ENCODE assay signal across 1 cellular context in the genomic region with DNA sequence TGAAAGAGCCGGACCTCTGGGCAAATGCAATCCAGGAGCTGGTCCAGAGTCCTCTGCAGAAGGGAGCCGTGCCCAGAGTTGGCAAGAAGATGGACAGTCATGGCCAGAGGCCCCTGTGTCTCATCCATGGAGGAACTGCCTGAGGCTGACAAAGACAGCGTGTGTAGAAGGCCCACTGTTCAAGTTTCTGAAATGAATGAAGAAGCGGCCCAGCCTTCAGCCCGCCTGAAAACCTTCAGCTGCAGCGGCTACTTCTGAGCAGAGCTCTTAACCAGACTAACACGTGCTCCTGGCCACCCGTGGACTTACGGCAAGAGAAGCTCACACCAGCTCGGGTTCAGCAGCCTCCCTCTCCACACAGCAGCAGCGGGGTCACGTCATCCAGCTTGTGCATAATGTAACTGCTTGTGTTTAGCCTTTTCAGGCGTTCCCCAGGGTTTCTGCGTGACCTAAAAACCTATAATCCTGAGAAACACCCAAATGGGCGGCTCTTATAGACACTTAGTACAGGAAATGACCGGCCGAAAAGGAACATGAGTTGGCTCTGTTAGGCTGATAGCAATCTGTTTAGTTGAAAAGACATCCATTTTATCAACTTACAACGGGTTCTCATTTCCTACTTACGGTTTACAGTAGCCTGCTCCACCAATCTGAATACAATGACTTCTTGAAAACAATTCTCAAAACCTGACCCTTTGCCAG.
A peak's percentile ranks its signal among the peaks of the same experiment; 100 is the strongest.
TF ChIP-seq lines count a peak whose summit lies in the region.

A gene with protein sequence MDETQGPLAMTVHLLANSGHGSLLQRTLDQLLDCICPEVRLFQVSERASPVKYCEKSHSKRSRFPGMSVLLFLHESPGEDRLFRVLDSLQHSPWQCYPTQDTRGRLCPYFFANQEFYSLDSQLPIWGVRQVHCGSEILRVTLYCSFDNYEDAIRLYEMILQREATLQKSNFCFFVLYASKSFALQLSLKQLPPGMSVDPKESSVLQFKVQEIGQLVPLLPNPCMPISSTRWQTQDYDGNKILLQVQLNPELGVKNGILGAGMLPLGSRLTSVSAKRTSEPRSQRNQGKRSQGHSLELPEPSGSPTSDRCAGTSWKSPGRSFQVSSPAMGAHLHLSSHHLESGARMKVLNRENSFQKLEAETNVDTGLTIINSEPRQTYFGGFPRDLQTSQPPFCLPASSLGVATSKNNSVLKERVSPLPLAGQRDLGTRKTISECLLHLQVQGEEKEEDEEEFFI (minus strand): TSS at position 467 of the 702 bp plus-strand sequence. CDS start 339 bp downstream, at position 128.

TF ChIP-seq in K562, 482 proteins besides CTCF, POLR2A, EP300 and RAD21 (continued from another document and continues in another):
- TF ChIP-seq PHF8 (IDR thresholded peaks at IDR 0.05; ENCODE audit: borderline replicate concordance, low read length) (peak; percentile 38; the same call in 1 of the 2 replicates), ATF7 (IDR thresholded peaks at IDR 0.05) (peak; percentile 82), ZNF174 (CRISPR knock-in tag; IDR thresholded peaks at IDR 0.05) (no peak), ZNF551 (CRISPR knock-in tag; IDR thresholded peaks at IDR 0.05) (no peak), SAFB2 (IDR thresholded peaks at IDR 0.05; ENCODE audit: borderline replicate concordance, low read depth, low read length, severe bottlenecking) (no peak), MEF2A (IDR thresholded peaks at IDR 0.05; ENCODE audit: control insufficient read depth, low read depth, low read length) (no peak), SMARCC2 (IDR thresholded peaks at IDR 0.05; ENCODE audit: low read depth) (0 out of 2 replicates have a peak, but pooled peaks have one; percentile 21), POLR3A (IDR thresholded peaks at IDR 0.05; ENCODE audit: borderline replicate concordance, extremely low read depth, insufficient read depth, insufficient read length) (no peak), ZNF584 (CRISPR knock-in tag; IDR thresholded peaks at IDR 0.05; ENCODE audit: low read depth) (no peak), ZKSCAN3 (CRISPR knock-in tag; IDR thresholded peaks at IDR 0.05) (no peak), GATAD2B (IDR thresholded peaks at IDR 0.05; ENCODE audit: borderline replicate concordance) (no peak), ESRRA (IDR thresholded peaks at IDR 0.05; ENCODE audit: borderline replicate concordance, low read depth) (no peak), YBX1 (IDR thresholded peaks at IDR 0.05) (no peak), STAT6 (CRISPR knock-in tag; IDR thresholded peaks at IDR 0.05) (no peak), SIN3B (IDR thresholded peaks at IDR 0.05; ENCODE audit: low read depth) (no peak), SIRT6 (IDR thresholded peaks at IDR 0.05; ENCODE audit: low read depth, low read length) (no peak), ADNP (tag; IDR thresholded peaks at IDR 0.05) (no peak), ETV1 (tag; conservative IDR thresholded peaks at IDR 0.05; ENCODE audit: low read depth) (peak; percentile 66), HDAC1 (IDR thresholded peaks at IDR 0.05) (peak in 1 of 2 experiments; percentile 31; a peak in 1 of 4 replicates), KLF16 (IDR thresholded peaks at IDR 0.05) (no peak), POLR2AphosphoS5 (IDR thresholded peaks at IDR 0.05; ENCODE audit: control insufficient read depth, insufficient read depth, low read depth, low read length) (peak; percentile 70; the same call in 1 of the 2 replicates), THRB (CRISPR knock-in tag; conservative IDR thresholded peaks at IDR 0.05) (no peak), ZNF324 (CRISPR knock-in tag; IDR thresholded peaks at IDR 0.05) (no peak), ZNF408 (CRISPR knock-in tag; IDR thresholded peaks at IDR 0.05; ENCODE audit: low read depth) (no peak), HDGF (IDR thresholded peaks at IDR 0.05) (no peak), XRCC3 (IDR thresholded peaks at IDR 0.05) (no peak), ZNF253 (CRISPR knock-in tag; conservative IDR thresholded peaks at IDR 0.05) (no peak), PCBP2 (IDR thresholded peaks at IDR 0.05; ENCODE audit: low read depth, low read length, poor library complexity, severe bottlenecking) (no peak), SMARCB1 (IDR thresholded peaks at IDR 0.05; ENCODE audit: insufficient read length, low read depth) (no peak), KLF1 (tag; IDR thresholded peaks at IDR 0.05) (no peak), THRA (IDR thresholded peaks at IDR 0.05) (no peak), KDM5B (IDR thresholded peaks at IDR 0.05; ENCODE audit: insufficient replicate concordance, low read depth, low read length) (peak; percentile 77), DIDO1 (tag; IDR thresholded peaks at IDR 0.05; ENCODE audit: low read depth) (no peak), PCBP1 (IDR thresholded peaks at IDR 0.05; ENCODE audit: low read depth, low read length, poor library complexity, severe bottlenecking) (no peak), ZNF133 (CRISPR knock-in tag; IDR thresholded peaks at IDR 0.05) (no peak), HCFC1 (IDR thresholded peaks at IDR 0.05; ENCODE audit: low read depth, low read length) (no peak), LEF1 (IDR thresholded peaks at IDR 0.05) (peak; percentile 30; the same call in 1 of the 2 replicates), ELF1 (tag; IDR thresholded peaks at IDR 0.05) (peak; percentile 54)
- TF ChIP-seq, protein P1, sequence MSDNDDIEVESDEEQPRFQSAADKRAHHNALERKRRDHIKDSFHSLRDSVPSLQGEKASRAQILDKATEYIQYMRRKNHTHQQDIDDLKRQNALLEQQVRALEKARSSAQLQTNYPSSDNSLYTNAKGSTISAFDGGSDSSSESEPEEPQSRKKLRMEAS (CRISPR knock-in tag; IDR thresholded peaks at IDR 0.05), result peak; percentile 85
- TF ChIP-seq, protein P2, sequence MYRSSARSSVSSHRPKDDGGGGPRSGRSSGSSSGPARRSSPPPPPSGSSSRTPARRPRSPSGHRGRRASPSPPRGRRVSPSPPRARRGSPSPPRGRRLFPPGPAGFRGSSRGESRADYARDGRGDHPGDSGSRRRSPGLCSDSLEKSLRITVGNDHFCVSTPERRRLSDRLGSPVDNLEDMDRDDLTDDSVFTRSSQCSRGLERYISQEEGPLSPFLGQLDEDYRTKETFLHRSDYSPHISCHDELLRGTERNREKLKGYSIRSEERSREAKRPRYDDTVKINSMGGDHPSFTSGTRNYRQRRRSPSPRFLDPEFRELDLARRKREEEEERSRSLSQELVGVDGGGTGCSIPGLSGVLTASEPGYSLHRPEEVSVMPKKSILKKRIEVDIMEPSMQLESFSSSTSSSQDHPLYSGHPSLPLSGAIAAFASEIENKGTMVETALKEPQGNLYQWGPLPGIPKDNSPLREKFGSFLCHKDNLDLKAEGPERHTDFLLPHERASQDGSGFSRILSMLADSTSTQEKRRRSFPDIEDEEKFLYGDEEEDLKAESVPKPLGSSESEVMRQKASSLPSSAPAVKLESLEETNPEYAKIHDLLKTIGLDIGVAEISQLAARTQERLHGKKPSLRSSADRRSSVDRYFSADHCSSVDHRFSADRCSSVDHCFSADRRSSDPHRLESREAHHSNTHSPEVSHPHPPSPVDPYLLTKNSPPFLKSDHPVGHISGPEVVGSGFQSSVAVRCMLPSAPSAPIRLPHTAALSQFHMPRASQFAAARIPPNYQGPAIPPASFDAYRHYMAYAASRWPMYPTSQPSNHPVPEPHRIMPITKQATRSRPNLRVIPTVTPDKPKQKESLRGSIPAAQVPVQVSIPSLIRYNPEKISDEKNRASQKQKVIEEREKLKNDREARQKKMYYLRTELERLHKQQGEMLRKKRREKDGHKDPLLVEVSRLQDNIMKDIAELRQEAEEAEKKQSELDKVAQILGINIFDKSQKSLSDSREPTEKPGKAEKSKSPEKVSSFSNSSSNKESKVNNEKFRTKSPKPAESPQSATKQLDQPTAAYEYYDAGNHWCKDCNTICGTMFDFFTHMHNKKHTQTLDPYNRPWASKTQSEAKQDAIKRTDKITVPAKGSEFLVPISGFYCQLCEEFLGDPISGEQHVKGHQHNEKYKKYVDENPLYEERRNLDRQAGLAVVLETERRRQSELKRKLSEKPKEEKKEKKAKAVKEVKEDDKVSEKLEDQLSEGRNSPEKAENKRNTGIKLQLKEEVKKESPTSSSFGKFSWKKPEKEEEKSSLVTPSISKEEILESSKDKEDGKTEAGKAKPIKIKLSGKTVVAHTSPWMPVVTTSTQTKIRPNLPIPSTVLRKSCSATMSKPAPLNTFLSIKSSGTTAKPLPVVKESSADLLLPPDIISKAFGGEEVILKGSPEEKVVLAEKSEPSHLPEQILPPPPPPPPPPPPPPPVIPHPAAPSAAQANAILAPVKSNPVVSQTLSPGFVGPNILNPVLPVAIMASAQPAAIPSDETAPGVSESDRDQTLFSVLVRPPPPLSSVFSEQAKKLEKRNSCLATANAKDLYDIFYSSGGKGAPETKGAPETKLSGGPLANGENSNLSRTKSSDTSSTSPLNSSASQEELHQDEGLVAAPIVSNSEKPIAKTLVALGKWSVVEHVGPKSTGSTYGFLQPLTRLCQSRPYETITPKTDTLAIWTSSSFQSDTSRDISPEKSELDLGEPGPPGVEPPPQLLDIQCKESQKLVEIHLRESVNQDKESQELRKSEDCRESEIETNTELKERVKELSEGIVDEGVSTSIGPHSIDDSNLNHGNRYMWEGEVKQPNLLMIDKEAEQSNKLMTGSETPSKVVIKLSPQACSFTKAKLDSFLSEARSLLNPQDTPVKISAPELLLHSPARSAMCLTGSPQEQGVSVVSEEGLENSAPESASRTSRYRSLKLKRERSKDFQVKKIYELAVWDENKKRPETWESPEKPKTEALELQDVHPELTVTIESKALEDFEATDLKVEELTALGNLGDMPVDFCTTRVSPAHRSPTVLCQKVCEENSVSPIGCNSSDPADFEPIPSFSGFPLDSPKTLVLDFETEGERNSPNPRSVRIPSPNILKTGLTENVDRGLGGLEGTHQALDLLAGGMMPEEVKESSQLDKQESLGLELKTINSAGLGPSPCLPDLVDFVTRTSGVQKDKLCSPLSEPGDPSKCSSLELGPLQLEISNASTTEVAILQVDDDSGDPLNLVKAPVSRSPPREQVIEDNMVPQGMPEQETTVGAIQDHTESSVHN (IDR thresholded peaks at IDR 0.05; ENCODE audit: borderline replicate concordance in 1 of 2, low read depth in 1 of 2), result no peak
- TF ChIP-seq, protein P3, sequence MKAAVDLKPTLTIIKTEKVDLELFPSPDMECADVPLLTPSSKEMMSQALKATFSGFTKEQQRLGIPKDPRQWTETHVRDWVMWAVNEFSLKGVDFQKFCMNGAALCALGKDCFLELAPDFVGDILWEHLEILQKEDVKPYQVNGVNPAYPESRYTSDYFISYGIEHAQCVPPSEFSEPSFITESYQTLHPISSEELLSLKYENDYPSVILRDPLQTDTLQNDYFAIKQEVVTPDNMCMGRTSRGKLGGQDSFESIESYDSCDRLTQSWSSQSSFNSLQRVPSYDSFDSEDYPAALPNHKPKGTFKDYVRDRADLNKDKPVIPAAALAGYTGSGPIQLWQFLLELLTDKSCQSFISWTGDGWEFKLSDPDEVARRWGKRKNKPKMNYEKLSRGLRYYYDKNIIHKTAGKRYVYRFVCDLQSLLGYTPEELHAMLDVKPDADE (conservative IDR thresholded peaks at IDR 0.05; ENCODE audit: control insufficient read depth, low read depth, low read length), result no peak
- TF ChIP-seq, protein P4, sequence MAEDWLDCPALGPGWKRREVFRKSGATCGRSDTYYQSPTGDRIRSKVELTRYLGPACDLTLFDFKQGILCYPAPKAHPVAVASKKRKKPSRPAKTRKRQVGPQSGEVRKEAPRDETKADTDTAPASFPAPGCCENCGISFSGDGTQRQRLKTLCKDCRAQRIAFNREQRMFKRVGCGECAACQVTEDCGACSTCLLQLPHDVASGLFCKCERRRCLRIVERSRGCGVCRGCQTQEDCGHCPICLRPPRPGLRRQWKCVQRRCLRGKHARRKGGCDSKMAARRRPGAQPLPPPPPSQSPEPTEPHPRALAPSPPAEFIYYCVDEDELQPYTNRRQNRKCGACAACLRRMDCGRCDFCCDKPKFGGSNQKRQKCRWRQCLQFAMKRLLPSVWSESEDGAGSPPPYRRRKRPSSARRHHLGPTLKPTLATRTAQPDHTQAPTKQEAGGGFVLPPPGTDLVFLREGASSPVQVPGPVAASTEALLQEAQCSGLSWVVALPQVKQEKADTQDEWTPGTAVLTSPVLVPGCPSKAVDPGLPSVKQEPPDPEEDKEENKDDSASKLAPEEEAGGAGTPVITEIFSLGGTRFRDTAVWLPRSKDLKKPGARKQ (CRISPR knock-in tag; IDR thresholded peaks at IDR 0.05), result no peak
